21 cellular contexts compared by ENCODE assay signal in genomic region chr2:29528371-29528770, GRCh38.
A peak's percentile ranks its signal among the peaks of the same experiment; 100 is the strongest.
DNase-seq lines count a peak whose midpoint lies in the region; ATAC-seq and TF ChIP-seq lines count a peak whose summit lies in the region.
"Had no signal": no experiment of that assay in that cellular context is flagged by ENCODE, and none has a peak within 500 bp of the region (broad histone marks: within the 10 kb centered on the region; RNA-seq: fewer than 3 reads in every experiment).

No MANE protein-coding gene starts in this region.

- H3F3A ChIP-seq in smooth muscle cell (ENCODE audit: low read depth): peaks cover 9% of the 10 kb centered on the region

- H3K27me3 Mint-ChIP-seq in HFFc6 (ENCODE audit: insufficient read depth) (peaks cover 9% of the 10 kb centered on the region; the same call in 1 of the 2 replicates), mesothelial cell of epicardium (ENCODE audit: low read depth) (peaks cover 43% of the 10 kb centered on the region)

- H3K36me3 ChIP-seq in esophagus muscularis mucosa (no peaks in the 10 kb centered on the region), muscle layer of duodenum (ENCODE audit: control insufficient read depth in 1 of 2, insufficient read depth in 2 of 2, low read length in 2 of 2) (no peaks in the 10 kb centered on the region), smooth muscle cell (ENCODE audit: low read depth) (no peaks in the 10 kb centered on the region)
- H3K36me3 ChIP-seq: BE2C, SJSA1 had no signal

- intact Hi-C loops in esophagus muscularis mucosa (cut with DNase I) (no loop called here), sciatic nerve (cut with DNase I) (no loop called here)

- no peak for TF ChIP-seq EP300 in esophagus muscularis mucosa (IDR thresholded peaks at IDR 0.05)

- H3K27ac ChIP-seq in esophagus muscularis mucosa (replicated peaks in 1 of 4): no peak overlapping the region
- H3K27ac ChIP-seq in muscle layer of duodenum (ENCODE audit: low read length): peak overlapping the region; percentile 25
- peak overlapping the region; percentile 81 for H3K27ac ChIP-seq in smooth muscle cell (ENCODE audit: low read depth)
- H3K27ac ChIP-seq: A549, SJSA1 had no signal

- H3K9me3 ChIP-seq in esophagus muscularis mucosa (no peaks in the 10 kb centered on the region), muscle layer of duodenum (ENCODE audit: control insufficient read depth in 1 of 2, low read length in 2 of 2) (no peaks in the 10 kb centered on the region), smooth muscle cell (replicated peaks; ENCODE audit: low read depth) (no peaks in the 10 kb centered on the region)
- H3K9me3 ChIP-seq: A549, BE2C had no signal

- H3K4me2 ChIP-seq in smooth muscle cell: peak overlapping the region; percentile 53
- H3K4me2 ChIP-seq: A549 had no signal

- TF ChIP-seq POLR2A in esophagus muscularis mucosa (IDR thresholded peaks at IDR 0.05; ENCODE audit: low read depth): no peak

- TF ChIP-seq CTCF in HFFc6 (IDR thresholded peaks at IDR 0.05): no peak
- TF ChIP-seq CTCF in esophagus muscularis mucosa (IDR thresholded peaks at IDR 0.05): no peak
- no peak for TF ChIP-seq CTCF in smooth muscle cell (IDR thresholded peaks at IDR 0.05; ENCODE audit: borderline replicate concordance, insufficient read depth, poor library complexity, severe bottlenecking)
- TF ChIP-seq CTCF in mesothelial cell of epicardium (IDR thresholded peaks at IDR 0.05; ENCODE audit: unreplicated experiment): no peak

- H3K9ac ChIP-seq in smooth muscle cell (ENCODE audit: low read depth): peak overlapping the region; percentile 69

- H3K27ac Mint-ChIP-seq in HFFc6 (peak overlapping the region; percentile 88), mesothelial cell of epicardium (no peak overlapping the region)
- H3K27ac Mint-ChIP-seq: CD4-positive, alpha-beta T cell; H9 had no signal

- no peaks in the 10 kb centered on the region for H3K79me2 ChIP-seq in smooth muscle cell (ENCODE audit: low read depth)

- H3K4me1 Mint-ChIP-seq in HFFc6 (ENCODE audit: low read depth) (peaks cover 26% of the 10 kb centered on the region), mesothelial cell of epicardium (peaks cover 6% of the 10 kb centered on the region)
- H3K4me1 Mint-ChIP-seq: H9 had no signal

- H3K27me3 ChIP-seq in esophagus muscularis mucosa: peaks cover 0 to 5% (median 0%) of the 10 kb centered on the region in 4 donors
- H3K27me3 ChIP-seq in muscle layer of duodenum (ENCODE audit: low read depth, low read length): no peaks in the 10 kb centered on the region
- no peaks in the 10 kb centered on the region for H3K27me3 ChIP-seq in smooth muscle cell (ENCODE audit: low read depth)
- H3K27me3 ChIP-seq: BE2C, SJSA1 had no signal

- H3K9me3 Mint-ChIP-seq in HFFc6 (no peaks in the 10 kb centered on the region), mesothelial cell of epicardium (peaks cover 4% of the 10 kb centered on the region)
- H3K9me3 Mint-ChIP-seq: CD4-positive, alpha-beta T cell; H9 had no signal

- H3K4me1 ChIP-seq in esophagus muscularis mucosa (peaks cover 0 to 8% (median 3%) of the 10 kb centered on the region in 4 donors), muscle layer of duodenum (ENCODE audit: control insufficient read depth in 1 of 2, insufficient read depth in 2 of 2, low read length in 2 of 2) (peaks cover 0 to 7% of the 10 kb centered on the region in 2 donors), smooth muscle cell (ENCODE audit: low read depth) (no peaks in the 10 kb centered on the region)

- H4K20me1 ChIP-seq in smooth muscle cell (ENCODE audit: low read depth): no peaks in the 10 kb centered on the region

- DNase-seq in HFFc6: no peak
- peak; percentile 53 for DNase-seq in esophagus muscularis mucosa (ENCODE audit: extremely low spot score)
- DNase-seq in smooth muscle cell (lab: John Stamatoyannopoulos, UW; ENCODE audit: unreplicated experiment): no peak
- no peak for DNase-seq in stimulated activated CD4-positive, alpha-beta T cell treated with anti-CD3 and anti-CD28 coated beads, Interleukin-4, amount 100 ng/mL, for 24 hours
- no peak for DNase-seq in sciatic nerve (ENCODE audit: low spot score)
- DNase-seq in mesothelial cell of epicardium (ENCODE audit: low spot score in 2 of 2, unreplicated experiment in 2 of 2): no peak
- no peak for DNase-seq in glomerular visceral epithelial cell (ENCODE audit: extremely low spot score)
- DNase-seq: CD4-positive, alpha-beta T cell; COR-L47; DMS79 treated with DMSO at 0.1 percent for 48 hours; H9; KG1; NCI-H1092; NCI-H1436; NCI-H1930; NCI-H748 treated with DMSO at 0.1 percent for 48 hours had no signal

- H3K36me3 Mint-ChIP-seq in HFFc6 (ENCODE audit: low read depth): no peaks in the 10 kb centered on the region
- no peaks in the 10 kb centered on the region for H3K36me3 Mint-ChIP-seq in mesothelial cell of epicardium

- ATAC-seq in sciatic nerve: no peak
- ATAC-seq: Panc1 had no signal

- WGBS in esophagus muscularis mucosa: 92% methylated on average over 4 of the region's 4 CpGs
- 96% methylated on average over 4 of the region's 4 CpGs for WGBS in smooth muscle cell (ENCODE audit: low lambda C conversion rate)

- H3K4me3 Mint-ChIP-seq in HFFc6 (peak overlapping the region; percentile 77), mesothelial cell of epicardium (no peak overlapping the region)
- H3K4me3 Mint-ChIP-seq: CD4-positive, alpha-beta T cell; H9 had no signal

- H2AFZ ChIP-seq in smooth muscle cell (ENCODE audit: low read depth): no peak overlapping the region

- H3K4me3 ChIP-seq in esophagus muscularis mucosa: no peak overlapping the region
- no peak overlapping the region for H3K4me3 ChIP-seq in muscle layer of duodenum (ENCODE audit: low read depth in 1 of 2, low read length in 2 of 2)
- H3K4me3 ChIP-seq in smooth muscle cell: no peak overlapping the region
- H3K4me3 ChIP-seq: A549, SJSA1 had no signal

Comparison
In these comparisons a context has a peak if more than half of its experiments do, and no peak if none do; other contexts are left out.
1. H3K27ac ChIP-seq: peak in muscle layer of duodenum (single experiment) and smooth muscle cell (single experiment); none in esophagus muscularis mucosa (0 of 4).